Comparison of ENCODE assay signal across 36 cellular contexts in genomic region chr17:2805961-2806360, GRCh38. TPM values are rescaled to one million over a fixed set of nuclear protein-coding genes. Genes with fewer than 3 reads are reported as not detected.
"Had no signal": no experiment of that assay in that cellular context is flagged by ENCODE, and none has a peak within 500 bp of the region (broad histone marks: within the 10 kb centered on the region; RNA-seq: fewer than 3 reads in every experiment).

No MANE protein-coding gene starts in this region.

- ATAC-seq: activated naive CD8-positive, alpha-beta T cell treated with anti-CD3 and anti-CD28 coated beads, Interleukin-2, amount 50 U/mL, for 24 hours had no signal

- H3K9me3 Mint-ChIP-seq: activated CD4-positive, alpha-beta memory T cell treated with anti-CD3 and anti-CD28 coated beads, Interleukin-2, amount 10 ng/mL, durations not matched to agents 7 days and 5 days; activated naive CD4-positive, alpha-beta T cell treated with anti-CD3 and anti-CD28 coated beads, Interleukin-2, amount 10 ng/mL, durations not matched to agents 7 days and 5 days; activated naive CD8-positive, alpha-beta T cell treated with anti-CD3 and anti-CD28 coated beads, Interleukin-2, amount 50 U/mL, for 24 hours; central memory CD8-positive, alpha-beta T cell had no signal

- H3K9me3 ChIP-seq: Peyer's patch had no signal

- DNase-seq: activated CD4-positive, alpha-beta memory T cell treated with anti-CD3 and anti-CD28 coated beads, Interleukin-2, amount 10 ng/mL, durations not matched to agents 7 days and 5 days; activated CD4-positive, alpha-beta T cell treated with anti-CD3 and anti-CD28 coated beads for 1 hour; activated CD4-positive, alpha-beta T cell treated with anti-CD3 and anti-CD28 coated beads for 48 hours; activated CD4-positive, CD25-positive, alpha-beta regulatory T cell; activated CD8-positive, alpha-beta memory T cell treated with anti-CD3 and anti-CD28 coated beads for 24 hours; activated CD8-positive, alpha-beta memory T cell treated with anti-CD3 and anti-CD28 coated beads, Interleukin-2, amount 10 ng/mL, durations not matched to agents 7 days and 5 days; activated CD8-positive, alpha-beta memory T cell treated with anti-CD3 and anti-CD28 coated beads, Interleukin-2, amount 50 U/mL, for 48 hours; activated effector memory CD4-positive, alpha-beta T cell treated with Interleukin-2 at 50 U/mL for 16 hours; activated naive CD4-positive, alpha-beta T cell treated with anti-CD3 and anti-CD28 coated beads, Interleukin-2, amount 10 ng/mL, durations not matched to agents 7 days and 5 days; activated naive CD8-positive, alpha-beta T cell treated with anti-CD3 and anti-CD28 coated beads, Interleukin-2, amount 50 U/mL, for 24 hours; activated T-cell treated with anti-CD3 and anti-CD28 coated beads, Interleukin-2, amount 50 U/mL, for 48 hours; aorta; MM.1S; MV-4-11; NCI-H1092; NCI-H1436 treated with DMSO at 0.1 percent for 48 hours; NCI-H1694 treated with DMSO at 0.1 percent for 48 hours; NCI-H2029; NCI-H2171 treated with DMSO at 0.1 percent for 48 hours; NCI-H2227 treated with DMSO at 0.1 percent for 48 hours; NCI-H446; NCI-H510A treated with DMSO at 0.1 percent for 48 hours; NCI-H526 treated with DMSO at 0.1 percent for 48 hours; NCI-H774; NK-92 treated with Interleukin-12 subunit alpha and Interleukin-12 subunit beta, amount 100 ng/mL, for 24 hours; PC-3; Peyer's patch; RPMI8226; SIG-M5; SW 1271; T-helper 1 cell; T1000; WERI-Rb-1 had no signal

- H3K4me1 Mint-ChIP-seq: activated naive CD8-positive, alpha-beta T cell treated with anti-CD3 and anti-CD28 coated beads, Interleukin-2, amount 50 U/mL, for 24 hours had no signal

- H3K27me3 Mint-ChIP-seq: activated naive CD8-positive, alpha-beta T cell; central memory CD8-positive, alpha-beta T cell had no signal

- H3K4me3 Mint-ChIP-seq: activated CD4-positive, alpha-beta memory T cell treated with anti-CD3 and anti-CD28 coated beads, Interleukin-2, amount 10 ng/mL, durations not matched to agents 7 days and 5 days; activated CD8-positive, alpha-beta memory T cell treated with anti-CD3 and anti-CD28 coated beads, Interleukin-2, amount 10 ng/mL, durations not matched to agents 7 days and 5 days; activated naive CD4-positive, alpha-beta T cell treated with anti-CD3 and anti-CD28 coated beads, Interleukin-2, amount 10 ng/mL, durations not matched to agents 7 days and 5 days; activated naive CD8-positive, alpha-beta T cell; activated naive CD8-positive, alpha-beta T cell treated with anti-CD3 and anti-CD28 coated beads, Interleukin-2, amount 50 U/mL, for 24 hours; central memory CD8-positive, alpha-beta T cell had no signal

- H3K27ac Mint-ChIP-seq: activated CD4-positive, alpha-beta memory T cell treated with anti-CD3 and anti-CD28 coated beads, Interleukin-2, amount 10 ng/mL, durations not matched to agents 7 days and 5 days; activated CD8-positive, alpha-beta memory T cell treated with anti-CD3 and anti-CD28 coated beads, Interleukin-2, amount 10 ng/mL, durations not matched to agents 7 days and 5 days; activated naive CD4-positive, alpha-beta T cell treated with anti-CD3 and anti-CD28 coated beads, Interleukin-2, amount 10 ng/mL, durations not matched to agents 7 days and 5 days; activated naive CD8-positive, alpha-beta T cell; activated naive CD8-positive, alpha-beta T cell treated with anti-CD3 and anti-CD28 coated beads, Interleukin-2, amount 50 U/mL, for 24 hours had no signal

RNA-seq across cellular contexts. Expression of gene CCDC92B, which starts 56.5 kb away (rescaled TPM):
- total RNA-seq: LHCN-M2, PC-3 had no signal
